ENCODE assay signal across 8 cellular contexts in genomic region chr7:101817930-101818698, GRCh38. TPM values are rescaled to one million over a fixed set of nuclear protein-coding genes. Genes with fewer than 3 reads are reported as not detected.
A peak's percentile ranks its signal among the peaks of the same experiment; 100 is the strongest.
DNase-seq lines count a peak whose midpoint lies in the region; ATAC-seq and TF ChIP-seq lines count a peak whose summit lies in the region.

No MANE protein-coding gene starts in this region.

- no peak overlapping the region for H3K27ac ChIP-seq in SJSA1

- DNase-seq in GF-D8 (lab: John Stamatoyannopoulos, UW) (peak; percentile 80), SJSA1 (ENCODE audit: low read depth in 1 of 2, low spot score in 2 of 2) (no peak), fibroblast of mammary gland (ENCODE audit: low read depth) (no peak), retinal pigment epithelial cell (ENCODE audit: low read depth) (no peak), middle frontal gyrus (ENCODE audit: extremely low spot score, low spot score) (no peak)
- DNase-seq in stimulated activated CD4-positive, alpha-beta T cell treated with anti-CD3 and anti-CD28 coated beads, Interleukin-12 subunit alpha, Interleukin-12 subunit beta, amount 100 ng/mL, for 4 hours, result no peak

- peaks cover 14% of the 10 kb centered on the region for H3K36me3 ChIP-seq in SJSA1

- no peak for TF ChIP-seq CTCF in fibroblast of mammary gland (conservative IDR thresholded peaks at IDR 0.05; ENCODE audit: control insufficient read depth, insufficient read depth, low read depth, low read length)
- no peak for TF ChIP-seq CTCF in retinal pigment epithelial cell (conservative IDR thresholded peaks at IDR 0.05; ENCODE audit: low read depth, low read length)

- H3K4me3 ChIP-seq in SJSA1 (peak overlapping the region; percentile 90), fibroblast of mammary gland (ENCODE audit: control insufficient read depth, low read depth, low read length) (peak overlapping the region; percentile 37), retinal pigment epithelial cell (ENCODE audit: low read length) (peak overlapping the region; percentile 65)

- no peaks in the 10 kb centered on the region for H3K9me3 ChIP-seq in SJSA1 (replicated peaks)

- H3K27me3 ChIP-seq in SJSA1 (replicated peaks), result 0 out of 2 replicates have a peak, but pooled peaks cover 2% of the 10 kb centered on the region

- H3K4me1 ChIP-seq in SJSA1 (replicated peaks), result peaks cover 35% of the 10 kb centered on the region

- no peak for ATAC-seq in GM18909 (IDR thresholded peaks at IDR 0.05; ENCODE audit: poor library complexity, unreplicated experiment)
- ATAC-seq in HG02798 (IDR thresholded peaks at IDR 0.05; ENCODE audit: poor library complexity, unreplicated experiment), result no peak

RNA-seq across cellular contexts. Expression of gene CUX1, which starts 0.7 kb away (rescaled TPM):
- total RNA-seq in SJSA1 (2014; rRNA removed; shearing (Covaris generic)), result 38.8 and 49.8 TPM in 2 replicates

Comparison
In these comparisons a context has a peak if more than half of its experiments do, and no peak if none do; other contexts are left out.
1. H3K4me3 ChIP-seq: peak in every context shown above with its lines; median percentile 90 in SJSA1; 65 in retinal pigment epithelial cell; 37 in fibroblast of mammary gland.